20 cellular contexts compared by ENCODE assay signal in the genomic region with DNA sequence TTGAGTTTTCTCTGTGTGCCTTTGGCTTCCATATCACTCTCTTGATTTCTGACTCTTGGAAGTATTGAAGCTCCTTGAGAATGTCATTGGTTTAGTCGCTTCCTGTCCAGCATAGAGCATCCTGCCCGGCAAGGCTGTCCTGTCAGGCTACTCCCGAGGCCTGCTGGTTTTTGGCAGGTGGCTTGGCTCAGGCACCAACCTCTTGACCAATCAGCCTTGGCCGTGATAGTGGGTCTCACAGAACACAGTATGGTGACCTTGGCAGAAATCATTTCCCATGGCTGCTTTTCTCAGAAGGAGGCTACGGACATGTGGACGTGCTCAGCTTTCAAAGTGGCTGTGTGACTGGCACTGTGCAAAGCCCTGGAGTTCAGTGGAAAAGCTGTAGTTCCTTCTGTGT.
DNase-seq lines count a peak whose midpoint lies in the region; ATAC-seq and TF ChIP-seq lines count a peak whose summit lies in the region.
"Had no signal": no experiment of that assay in that cellular context is flagged by ENCODE, and none has a peak within 500 bp of the region (broad histone marks: within the 10 kb centered on the region; RNA-seq: fewer than 3 reads in every experiment).

No MANE protein-coding gene starts in this region.

- intact Hi-C loops in IMR-90 (cut with micrococcal nuclease) = no loop called here

- TF ChIP-seq CTCF in IMR-90 (conservative IDR thresholded peaks at IDR 0.05; ENCODE audit: low read depth, low read length) = no peak

- no peak overlapping the region for H3K27ac ChIP-seq in IMR-90 (ENCODE audit: insufficient read depth, low read length)
- no peak overlapping the region for H3K27ac ChIP-seq in neuronal stem cell (replicated peaks; ENCODE audit: low read length)
- H3K27ac ChIP-seq: HL-60 had no signal

- DNase-seq in IMR-90 (no peak), cerebellum (ENCODE audit: low spot score) (peak; percentile 87), neuronal stem cell (ENCODE audit: low spot score) (no peak), iPS-NIHi7 (ENCODE audit: extremely low spot score) (no peak), inferior parietal cortex (ENCODE audit: extremely low spot score) (no peak)
- no peak for DNase-seq in activated CD8-positive, alpha-beta memory T cell treated with anti-CD3 and anti-CD28 coated beads, Interleukin-2, amount 10 ng/mL, durations not matched to agents 7 days and 5 days
- no peak for DNase-seq in activated naive CD4-positive, alpha-beta T cell treated with anti-CD3 and anti-CD28 coated beads, Interleukin-2, amount 50 U/mL, for 16 hours
- DNase-seq: ACHN; BE2C; CD4-positive, alpha-beta memory T cell; DMS153; DMS79; GF-D8; GOT3; H7; HFFc6 had no signal

- H3K4me3 ChIP-seq in IMR-90 (ENCODE audit: insufficient read depth, low read depth, low read length) (no peak overlapping the region), neuronal stem cell (ENCODE audit: low read length in 2 of 2) (no peak overlapping the region)
- H3K4me3 ChIP-seq: K562 had no signal

- peaks cover 12% of the 10 kb centered on the region for H3K27me3 Mint-ChIP-seq in activated CD8-positive, alpha-beta memory T cell treated with anti-CD3 and anti-CD28 coated beads, Interleukin-2, amount 10 ng/mL, durations not matched to agents 7 days and 5 days

- no peak overlapping the region for H3K23ac ChIP-seq in IMR-90 (ENCODE audit: low read depth, low read length)
- no peak overlapping the region for H3K23ac ChIP-seq in neuronal stem cell (ENCODE audit: low read depth, low read length, poor library complexity)

- no peak overlapping the region for H2BK20ac ChIP-seq in IMR-90 (ENCODE audit: low read depth, low read length)

- H4K5ac ChIP-seq in IMR-90 (ENCODE audit: low read depth, low read length) = no peak overlapping the region

- no peak overlapping the region for H2BK5ac ChIP-seq in IMR-90 (ENCODE audit: low read depth, low read length, poor library complexity, severe bottlenecking)
- H2BK5ac ChIP-seq in neuronal stem cell (ENCODE audit: low read length) = no peak overlapping the region

- no peak overlapping the region for H3K18ac ChIP-seq in IMR-90 (ENCODE audit: low read depth, low read length)
- no peak overlapping the region for H3K18ac ChIP-seq in neuronal stem cell (ENCODE audit: low read length)

- no peaks in the 10 kb centered on the region for H3K79me1 ChIP-seq in IMR-90 (ENCODE audit: low read depth in 1 of 2, low read length in 2 of 2)
- H3K79me1 ChIP-seq in neuronal stem cell (ENCODE audit: low read depth, low read length) = no peaks in the 10 kb centered on the region

- H3K36me3 ChIP-seq in IMR-90 (ENCODE audit: control insufficient read depth, insufficient read depth, low read length) (no peaks in the 10 kb centered on the region), neuronal stem cell (replicated peaks in 1 of 2; ENCODE audit: control insufficient read depth in 2 of 2, insufficient read depth in 2 of 2, low read length in 2 of 2) (no peaks in the 10 kb centered on the region)
- H3K36me3 ChIP-seq: BE2C had no signal

- no peak overlapping the region for H3K27ac Mint-ChIP-seq in activated CD8-positive, alpha-beta memory T cell treated with anti-CD3 and anti-CD28 coated beads, Interleukin-2, amount 10 ng/mL, durations not matched to agents 7 days and 5 days
- H3K27ac Mint-ChIP-seq: CD4-positive, alpha-beta memory T cell; HFFc6 had no signal

- H3K4me1 Mint-ChIP-seq in activated CD8-positive, alpha-beta memory T cell treated with anti-CD3 and anti-CD28 coated beads, Interleukin-2, amount 10 ng/mL, durations not matched to agents 7 days and 5 days = peaks cover 4% of the 10 kb centered on the region

- H3K4me2 ChIP-seq in IMR-90 (ENCODE audit: low read depth, low read length) (no peak overlapping the region), neuronal stem cell (ENCODE audit: insufficient read depth, low read length, poor library complexity, severe bottlenecking) (no peak overlapping the region)

- H3K4ac ChIP-seq in IMR-90 (ENCODE audit: low read depth, low read length) (no peak overlapping the region), neuronal stem cell (ENCODE audit: low read length) (no peak overlapping the region)

- H3K9me3 ChIP-seq in IMR-90 (ENCODE audit: control insufficient read depth, insufficient read depth, low read length) (no peaks in the 10 kb centered on the region), neuronal stem cell (replicated peaks in 1 of 2; ENCODE audit: control insufficient read depth in 2 of 2, insufficient read depth in 1 of 2, low read depth in 1 of 2, low read length in 2 of 2) (no peaks in the 10 kb centered on the region)
- H3K9me3 ChIP-seq: BE2C had no signal

- H3K4me1 ChIP-seq in IMR-90 (ENCODE audit: control insufficient read depth, insufficient read depth, low read length) (no peaks in the 10 kb centered on the region), neuronal stem cell (ENCODE audit: control insufficient read depth in 2 of 2, insufficient read depth in 1 of 2, low read depth in 1 of 2, low read length in 2 of 2) (peaks cover 0 to 3% of the 10 kb centered on the region in 2 donors)
- H3K4me1 ChIP-seq: BE2C had no signal

- H2AK5ac ChIP-seq in IMR-90 (ENCODE audit: low read depth, low read length) (no peak overlapping the region), neuronal stem cell (ENCODE audit: low read depth, low read length) (no peak overlapping the region)

- H4K91ac ChIP-seq in IMR-90 (ENCODE audit: insufficient read depth, low read depth, low read length) (no peak overlapping the region), neuronal stem cell (ENCODE audit: low read depth, low read length, poor library complexity) (no peak overlapping the region)

- H4K20me1 ChIP-seq in IMR-90 (ENCODE audit: insufficient read depth, low read length) = no peaks in the 10 kb centered on the region

- CTCF ChIA-PET in IMR-90 (lab: Yijun Ruan, JAX) = no interaction called here
- CTCF ChIA-PET in activated CD8-positive, alpha-beta memory T cell treated with anti-CD3 and anti-CD28 coated beads, Interleukin-2, amount 10 ng/mL, durations not matched to agents 7 days and 5 days (lab: Charles Lee) = no interaction called here

- no peak overlapping the region for H3K9ac ChIP-seq in IMR-90 (ENCODE audit: low read depth, low read length)
- no peak overlapping the region for H3K9ac ChIP-seq in neuronal stem cell (ENCODE audit: low read depth, low read length, poor library complexity)

- no peak overlapping the region for H3K56ac ChIP-seq in IMR-90 (ENCODE audit: extremely low read depth, insufficient read depth, low read length)

- 47% methylated on average over 3 of the region's 6 CpGs; no CpG with 5 or more reads in 1 of the 2 experiments for WGBS in IMR-90 (ENCODE audit: extremely low coverage in 2 of 2, insufficient read length in 1 of 2), 2 experiments
- no CpG with 5 or more reads among the region's 6 CpGs for WGBS in neuronal stem cell (ENCODE audit: extremely low coverage in 2 of 2, insufficient read length in 2 of 2, insufficient replicate concordance in 1 of 2), 2 donors

- no peak overlapping the region for H3K4me3 Mint-ChIP-seq in activated CD8-positive, alpha-beta memory T cell treated with anti-CD3 and anti-CD28 coated beads, Interleukin-2, amount 10 ng/mL, durations not matched to agents 7 days and 5 days
- H3K4me3 Mint-ChIP-seq: CD14-positive monocyte; CD4-positive, alpha-beta memory T cell; HFFc6 had no signal

- peak; percentile 12; the same call in 1 of the 2 replicates for ATAC-seq in IMR-90 (ENCODE audit: low read depth)
- ATAC-seq in activated CD8-positive, alpha-beta memory T cell treated with anti-CD3 and anti-CD28 coated beads, Interleukin-2, amount 10 ng/mL, durations not matched to agents 7 days and 5 days = no peak
- ATAC-seq: HCT116, K562 had no signal

- H4K8ac ChIP-seq in IMR-90 (ENCODE audit: low read depth in 2 of 2, low read length in 2 of 2) (no peak overlapping the region), neuronal stem cell (ENCODE audit: low read depth, low read length) (no peak overlapping the region)

- no peaks in the 10 kb centered on the region for H3K9me1 ChIP-seq in IMR-90 (ENCODE audit: insufficient read depth, low read length)

- dilution Hi-C loops in IMR-90 (cut with HindIII; ENCODE audit: low sequenced_read_pairs, unreplicated experiment) = no loop called here

- in situ Hi-C loops in IMR-90 (cut with MboI; ENCODE audit: low sequenced_read_pairs) = no loop called here

- H3K27me3 ChIP-seq in IMR-90 (ENCODE audit: control insufficient read depth, insufficient read depth, low read length) = no peaks in the 10 kb centered on the region
- H3K27me3 ChIP-seq in neuronal stem cell (ENCODE audit: control insufficient read depth in 3 of 3, insufficient read depth in 3 of 3, low read depth in 1 of 3, low read length in 3 of 3) = no peaks in the 10 kb centered on the region
- H3K27me3 ChIP-seq: BE2C had no signal

- no peaks in the 10 kb centered on the region for H3K36me3 Mint-ChIP-seq in activated CD8-positive, alpha-beta memory T cell treated with anti-CD3 and anti-CD28 coated beads, Interleukin-2, amount 10 ng/mL, durations not matched to agents 7 days and 5 days
- H3K36me3 Mint-ChIP-seq: CD14-positive monocyte; CD4-positive, alpha-beta memory T cell had no signal

- no peak overlapping the region for H2BK15ac ChIP-seq in IMR-90 (ENCODE audit: low read depth, low read length)
- no peak overlapping the region for H2BK15ac ChIP-seq in neuronal stem cell (ENCODE audit: low read length)

- H2BK120ac ChIP-seq in IMR-90 (ENCODE audit: low read depth, low read length) (no peak overlapping the region), neuronal stem cell (ENCODE audit: low read depth, low read length) (no peak overlapping the region)

- H2AFZ ChIP-seq in IMR-90 (replicated peaks; ENCODE audit: low read length, poor library complexity) = no peak overlapping the region
- no peak overlapping the region for H2AFZ ChIP-seq in neuronal stem cell (ENCODE audit: low read length)

- no peaks in the 10 kb centered on the region for H3K9me3 Mint-ChIP-seq in activated CD8-positive, alpha-beta memory T cell treated with anti-CD3 and anti-CD28 coated beads, Interleukin-2, amount 10 ng/mL, durations not matched to agents 7 days and 5 days (ENCODE audit: low read depth)
- H3K9me3 Mint-ChIP-seq: CD14-positive monocyte; CD4-positive, alpha-beta memory T cell; HFFc6 had no signal

- no peak overlapping the region for H3K14ac ChIP-seq in IMR-90 (replicated peaks; ENCODE audit: low read depth, low read length)
- peak overlapping the region; percentile 77 for H3K14ac ChIP-seq in neuronal stem cell (ENCODE audit: low read length)

- TF ChIP-seq RAD21 in IMR-90 (IDR thresholded peaks at IDR 0.05; ENCODE audit: low read length) = no peak

- TF ChIP-seq POLR2A in IMR-90 (IDR thresholded peaks at IDR 0.05; ENCODE audit: low read depth, low read length) = no peak

- BruUV-seq in IMR-90 (replicated peaks; lab: Mats Ljungman, UMichigan) = no TSS peak

- H2BK12ac ChIP-seq in neuronal stem cell (ENCODE audit: low read length) = no peak overlapping the region

- POLR2A ChIA-PET in IMR-90 (lab: Charles Lee; ENCODE audit: unreplicated experiment) = no interaction called here

- no peak overlapping the region for H2AK9ac ChIP-seq in IMR-90 (replicated peaks; ENCODE audit: low read depth, low read length, poor library complexity)

TF ChIP-seq in IMR-90, 13 proteins besides CTCF, POLR2A, EP300 and RAD21:
- TF ChIP-seq BHLHE40 (IDR thresholded peaks at IDR 0.05; ENCODE audit: low read depth, low read length) (no peak), MXI1 (IDR thresholded peaks at IDR 0.05; ENCODE audit: borderline replicate concordance, low read depth, low read length) (no peak), FOS (IDR thresholded peaks at IDR 0.05; ENCODE audit: low read depth, low read length) (no peak)
TF ChIP-seq in IMR-90: peak in this region for 0.
